In the genomic region with DNA sequence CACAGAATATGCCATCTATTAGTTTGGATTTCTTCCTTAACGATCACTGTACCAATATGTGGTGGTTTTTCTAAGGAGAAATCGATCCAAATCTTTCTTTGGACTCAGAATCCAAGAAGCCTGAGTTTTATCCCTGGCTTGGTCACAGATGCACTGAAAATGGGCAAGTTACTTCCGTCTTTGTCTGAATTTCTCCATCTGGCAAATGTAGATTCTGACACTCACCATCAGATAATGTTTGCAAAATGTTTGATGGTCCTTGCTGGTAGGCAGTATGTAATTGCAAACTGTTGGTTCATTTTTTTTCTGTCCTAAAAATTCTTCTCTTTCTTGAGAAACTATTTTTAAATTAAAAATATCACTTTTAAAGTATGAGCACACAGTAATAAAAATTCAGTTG, we compare ENCODE assay signal across 31 cellular contexts.
"Had no signal": no experiment of that assay in that cellular context is flagged by ENCODE, and none has a peak within 500 bp of the region (broad histone marks: within the 10 kb centered on the region; RNA-seq: fewer than 3 reads in every experiment).

No MANE protein-coding gene starts in this region.

- H3K27ac ChIP-seq: adrenal gland, body of pancreas, breast epithelium, coronary artery, SJCRH30, VCaP had no signal

- DNase-seq: activated B cell treated with CpG ODN at 0.5 μM for 24 hours; activated CD4-positive, alpha-beta memory T cell treated with anti-CD3 and anti-CD28 coated beads for 36 hours; activated CD4-positive, alpha-beta T cell treated with anti-CD3 and anti-CD28 coated beads for 4 hours; activated CD4-positive, alpha-beta T cell treated with anti-CD3 and anti-CD28 coated beads, Interleukin-2, amount 50 U/mL, for 1 hour; activated CD4-positive, CD25-positive, alpha-beta regulatory T cell treated with anti-CD3 and anti-CD28 coated beads, Interleukin-2, amount 50 U/mL, for 72 hours; activated CD8-positive, alpha-beta memory T cell treated with anti-CD3 and anti-CD28 coated beads, Interleukin-2, amount 50 U/mL, for 4 hours; activated gamma-delta T cell treated with Interleukin-2 at 50 U/mL for 16 hours; activated naive CD4-positive, alpha-beta T cell treated with anti-CD3 and anti-CD28 coated beads for 36 hours; activated T-cell treated with anti-CD3 and anti-CD28 coated beads for 4 hours; activated T-cell treated with anti-CD3 and anti-CD28 coated beads, Interleukin-2, amount 50 U/mL, for 4 hours; adrenal gland; body of pancreas; NCI-H1105; NCI-H1417 treated with DMSO at 0.1 percent for 48 hours; NCI-H187 treated with DMSO at 0.1 percent for 48 hours; NCI-H2081; NCI-H2171 treated with DMSO at 0.1 percent for 48 hours; NCI-H2227 treated with DMSO at 0.1 percent for 48 hours; NCI-H510A treated with DMSO at 0.1 percent for 48 hours; NCI-H526 treated with DMSO at 0.1 percent for 48 hours; NCI-H774; NK-92 treated with Interleukin-12 subunit alpha and Interleukin-12 subunit beta, amount 100 ng/mL, for 24 hours; SHP77; SJCRH30; T1000 had no signal

- H3K27me3 ChIP-seq: adrenal gland, body of pancreas, breast epithelium, SJCRH30 had no signal

- H3K4me3 ChIP-seq: adrenal gland, body of pancreas, breast epithelium, coronary artery, SJCRH30 had no signal

- H3K4me1 ChIP-seq: body of pancreas, breast epithelium, SJCRH30 had no signal

- H3K9me3 ChIP-seq: adrenal gland, body of pancreas, breast epithelium, SJCRH30 had no signal

- FAIRE-seq: astrocyte had no signal

- ATAC-seq: activated naive CD4-positive, alpha-beta T cell treated with anti-CD3 and anti-CD28 coated beads, Interleukin-2, amount 50 U/mL, for 72 hours; activated T-cell treated with anti-CD3 and anti-CD28 coated beads, Interleukin-2, amount 50 U/mL, for 4 hours; body of pancreas; Panc1 had no signal

- H3K36me3 ChIP-seq: adrenal gland, breast epithelium, SJCRH30 had no signal
